ENCODE assay signal across 8 cellular contexts in the genomic region with DNA sequence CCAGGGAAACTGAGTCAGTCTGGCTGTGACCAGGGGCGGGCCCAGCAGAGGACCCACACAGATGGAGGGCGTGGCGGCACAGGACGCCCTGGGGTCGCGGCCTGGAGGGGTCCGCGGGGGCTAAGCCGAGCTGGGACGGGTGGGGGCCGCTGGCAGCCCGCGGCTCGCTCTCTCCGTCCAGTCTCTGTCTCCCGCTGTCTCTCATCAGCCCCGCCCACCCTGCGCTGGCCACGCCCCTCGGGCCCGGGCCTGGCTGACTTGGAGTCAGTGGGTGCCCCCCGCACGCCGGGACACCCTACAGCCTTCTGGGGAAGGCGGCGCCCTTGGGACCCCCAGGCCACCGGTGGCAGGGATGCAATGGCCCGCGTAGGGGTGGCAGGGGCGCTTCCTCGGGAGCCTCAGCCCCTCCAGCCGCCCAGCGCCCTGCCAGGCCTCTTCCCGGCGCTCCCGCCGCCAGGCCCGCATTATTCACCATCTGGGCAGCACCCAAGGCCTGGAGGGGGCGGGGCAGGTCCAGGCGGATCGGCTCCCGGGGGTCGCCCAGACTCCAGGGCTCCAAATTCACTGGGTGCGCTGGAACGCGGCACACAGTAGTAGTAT. TPM values are rescaled to one million over a fixed set of nuclear protein-coding genes. Genes with fewer than 3 reads are reported as not detected.
DNase-seq lines count a peak whose midpoint lies in the region; ATAC-seq and TF ChIP-seq lines count a peak whose summit lies in the region.

A gene (minus strand): TSS at position 186 of the 600 bp plus-strand sequence. CDS start 6,241 bp downstream, outside the sequence.

- peak; percentile 45 to 56 for DNase-seq in activated CD4-positive, alpha-beta T cell treated with anti-CD3 and anti-CD28 coated beads for 24 hours (ENCODE audit: low read depth in 2 of 2)
- DNase-seq in activated CD4-positive, alpha-beta T cell treated with anti-CD3 and anti-CD28 coated beads for 1 hour: no peak
- DNase-seq in T-helper 9 cell (peak; percentile 21), mammary epithelial cell (no peak), iris pigment epithelial cell (ENCODE audit: low read depth) (peak; percentile 59), pons (ENCODE audit: low spot score) (no peak)
- peak; percentile 43 to 64 for DNase-seq in stimulated activated CD4-positive, alpha-beta T cell treated with anti-CD3 and anti-CD28 coated beads, Interleukin-1b, Interleukin-23, amount 100 ng/mL, for 4 hours (ENCODE audit: low read depth in 2 of 2)

- no peaks in the 10 kb centered on the region for H4K20me1 ChIP-seq in mammary epithelial cell (ENCODE audit: insufficient read depth, low read length)

- intact Hi-C loops in mammary epithelial cell (cut with micrococcal nuclease): no loop called here

- no peaks in the 10 kb centered on the region for H3K79me2 ChIP-seq in mammary epithelial cell (ENCODE audit: insufficient read depth, low read length)

- peaks cover 9% of the 10 kb centered on the region for H3K4me1 ChIP-seq in mammary epithelial cell (ENCODE audit: insufficient read depth, low read length)

- in situ Hi-C loops in mammary epithelial cell (cut with MboI; ENCODE audit: low sequenced_read_pairs in 2 of 2): no loop called here

- TF ChIP-seq CTCF in mammary epithelial cell (conservative IDR thresholded peaks at IDR 0.05 in 1 of 2, IDR thresholded peaks at IDR 0.05 in 1 of 2; ENCODE audit: extremely low read depth in 1 of 2, insufficient read depth in 1 of 2, low read depth in 1 of 2, low read length in 2 of 2): no peak

- CTCF ChIA-PET in mammary epithelial cell (lab: Charles Lee; ENCODE audit: low non-redundant PET): no interaction called here

- peak within 1 kb of the TSS in 2 of 3 experiments; percentile 26 to 29 for H3K4me3 ChIP-seq in mammary epithelial cell (replicated peaks in 1 of 3; ENCODE audit: insufficient read depth in 1 of 3, low read depth in 2 of 3, low read length in 3 of 3)

- ATAC-seq in HG03196 (IDR thresholded peaks at IDR 0.05; ENCODE audit: unreplicated experiment): no peak

- dilution Hi-C loops in mammary epithelial cell (cut with HindIII; ENCODE audit: low sequenced_read_pairs): no loop called here

- peak within 1 kb of the TSS; percentile 73 for H2AFZ ChIP-seq in mammary epithelial cell (ENCODE audit: low read depth, low read length)

- H3K27me3 ChIP-seq in mammary epithelial cell (ENCODE audit: insufficient read depth, low read length): no peaks in the 10 kb centered on the region

- no peak within 1 kb of the TSS for H3K27ac ChIP-seq in mammary epithelial cell (ENCODE audit: insufficient read depth, low read depth, low read length)

- 6% methylated on average over 9 of the region's 46 CpGs for WGBS in mammary epithelial cell (ENCODE audit: low coverage, missing lambda C conversion rate)

- H3K4me2 ChIP-seq in mammary epithelial cell (ENCODE audit: insufficient read depth, low read depth, low read length): peak within 1 kb of the TSS; percentile 67

- H3K36me3 ChIP-seq in mammary epithelial cell (ENCODE audit: insufficient read depth, low read length): peaks cover 2% of the 10 kb centered on the region

- no peaks in the 10 kb centered on the region for H3K9me3 ChIP-seq in mammary epithelial cell (replicated peaks; ENCODE audit: insufficient read depth, low read length)

- BruUV-seq in mammary epithelial cell (replicated peaks; lab: Mats Ljungman, UMichigan): no TSS peak

- no peak within 1 kb of the TSS for H3K9ac ChIP-seq in mammary epithelial cell (ENCODE audit: insufficient read depth, low read length)

RNA-seq across cellular contexts. Expression of the gene that starts here (rescaled TPM):
- under 1 TPM in 1 of 2 donors, not detected in 1; 0.17 TPM for total RNA-seq in mammary epithelial cell
- 0.07 TPM for polyA plus RNA-seq in mammary epithelial cell
- polyA minus RNA-seq in mammary epithelial cell: not detected

Comparison
In these comparisons a context has a peak if more than half of its experiments do, and no peak if none do; other contexts are left out.
1. DNase-seq: peak in activated CD4-positive, alpha-beta T cell treated with anti-CD3 and anti-CD28 coated beads for 24 hours (2 of 2), T-helper 9 cell (single experiment), iris pigment epithelial cell (single experiment) and stimulated activated CD4-positive, alpha-beta T cell treated with anti-CD3 and anti-CD28 coated beads, Interleukin-1b, Interleukin-23, amount 100 ng/mL, for 4 hours (2 of 2); none in activated CD4-positive, alpha-beta T cell treated with anti-CD3 and anti-CD28 coated beads for 1 hour (single experiment), mammary epithelial cell (single experiment) and pons (single experiment).